13 cellular contexts compared by ENCODE assay signal in the genomic region with DNA sequence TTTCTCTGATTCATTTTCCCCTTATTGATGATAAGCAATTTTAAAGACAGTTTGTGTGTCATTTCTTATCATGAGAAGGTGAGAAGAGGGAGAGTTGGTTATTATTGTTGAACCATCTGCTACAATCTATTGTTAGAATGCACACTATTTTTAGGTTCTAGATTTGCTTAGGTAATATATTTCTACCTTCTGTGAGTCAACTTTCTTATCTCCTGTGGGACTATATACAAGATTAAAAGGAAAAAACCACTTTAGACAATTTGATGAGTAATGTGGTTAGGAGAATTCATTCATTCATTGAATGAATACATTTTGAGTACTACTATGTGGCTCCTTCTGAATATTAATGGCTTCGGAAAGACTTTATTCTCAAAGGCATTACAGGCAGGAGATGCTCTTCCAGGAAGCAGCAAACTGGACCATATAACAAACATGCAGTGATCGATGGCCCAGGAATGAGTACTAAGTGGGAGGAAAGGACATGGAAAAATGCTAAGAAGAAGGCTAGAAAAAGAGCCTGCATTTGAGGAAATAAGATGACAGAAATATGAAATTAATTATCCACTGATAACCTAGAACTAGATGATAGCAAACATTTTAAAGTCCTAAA. TPM values are rescaled to one million over a fixed set of nuclear protein-coding genes. Genes with fewer than 3 reads are reported as not detected.
DNase-seq lines count a peak whose midpoint lies in the region; ATAC-seq and TF ChIP-seq lines count a peak whose summit lies in the region.
"Had no signal": no experiment of that assay in that cellular context is flagged by ENCODE, and none has a peak within 500 bp of the region (broad histone marks: within the 10 kb centered on the region; RNA-seq: fewer than 3 reads in every experiment).

No MANE protein-coding gene starts in this region.

- no peak for TF ChIP-seq POLR2A in transverse colon (IDR thresholded peaks at IDR 0.05)

- H3K9me3 Mint-ChIP-seq in stimulated activated naive B cell treated with anti-CD40 and anti-IgM and Interleukin-4, amounts not matched to agents 10 μg/mL and 1 μg/mL and 100 μg/mL, for 72 hours = no peaks in the 10 kb centered on the region
- H3K9me3 Mint-ChIP-seq in neural progenitor cell = no peaks in the 10 kb centered on the region

- no peak overlapping the region for H3K27ac Mint-ChIP-seq in stimulated activated naive B cell treated with anti-CD40 and anti-IgM and Interleukin-4, amounts not matched to agents 10 μg/mL and 1 μg/mL and 100 μg/mL, for 72 hours
- no peak overlapping the region for H3K27ac Mint-ChIP-seq in neural progenitor cell

- H2AFZ ChIP-seq in neural progenitor cell (replicated peaks) = no peak overlapping the region

- no peak for TF ChIP-seq CTCF in epithelial cell of esophagus (IDR thresholded peaks at IDR 0.05; ENCODE audit: insufficient read depth, low read depth, low read length, missing control alignments)
- no peak for TF ChIP-seq CTCF in transverse colon (IDR thresholded peaks at IDR 0.05)
- TF ChIP-seq CTCF in neural progenitor cell (IDR thresholded peaks at IDR 0.05) = no peak

- 78 to 83% methylated on average over 2 of the region's 2 CpGs for WGBS in transverse colon (ENCODE audit: low coverage in 1 of 2), 2 donors

- H3K79me2 ChIP-seq in neural progenitor cell (ENCODE audit: low read depth) = no peaks in the 10 kb centered on the region

- DNase-seq in A172 (ENCODE audit: low spot score) = peak; percentile 50
- DNase-seq in LoVo (ENCODE audit: low spot score) = peak; percentile 6
- peak; percentile 11 for DNase-seq in epithelial cell of esophagus (ENCODE audit: low read depth)
- DNase-seq in stimulated activated naive B cell treated with anti-CD40 and anti-IgM and Interleukin-4, amounts not matched to agents 10 μg/mL and 1 μg/mL and 100 μg/mL, for 72 hours = no peak
- no peak for DNase-seq in transverse colon
- no peak for DNase-seq in NCI-H524 (lab: John Stamatoyannopoulos, UW)
- DNase-seq in neural progenitor cell (ENCODE audit: low spot score) = no peak
- DNase-seq: activated gamma-delta T cell; Kasumi-1; NCI-H2081 treated with DMSO at 0.1 percent for 48 hours; stimulated activated CD4-positive, alpha-beta T cell treated with anti-CD3 and anti-CD28 coated beads, Interleukin-1b, Interleukin-23, amount 100 ng/mL, for 48 hours had no signal

- H3K36me3 Mint-ChIP-seq in stimulated activated naive B cell treated with anti-CD40 and anti-IgM and Interleukin-4, amounts not matched to agents 10 μg/mL and 1 μg/mL and 100 μg/mL, for 72 hours = no peaks in the 10 kb centered on the region
- H3K36me3 Mint-ChIP-seq in neural progenitor cell = no peaks in the 10 kb centered on the region

- in situ Hi-C loops in transverse colon (cut with MboI; ENCODE audit: low pct_ligation_motif_present in 1 of 4, low pct_unique_long_range_greater_than_20kb in 1 of 4, low sequenced_read_pairs in 3 of 4) = no loop called here

- no peak overlapping the region for H3K9ac ChIP-seq in neural progenitor cell

- H3K9me3 ChIP-seq in transverse colon = no peaks in the 10 kb centered on the region
- H3K9me3 ChIP-seq in neural progenitor cell (ENCODE audit: low read depth) = no peaks in the 10 kb centered on the region

- H3K4me3 ChIP-seq in epithelial cell of esophagus (ENCODE audit: low read length) = no peak overlapping the region
- no peak overlapping the region for H3K4me3 ChIP-seq in transverse colon
- no peak overlapping the region for H3K4me3 ChIP-seq in neural progenitor cell

- peak; percentile 62 for ATAC-seq in GM18517 (IDR thresholded peaks at IDR 0.05; ENCODE audit: unreplicated experiment)
- no peak for ATAC-seq in stimulated activated naive B cell treated with anti-CD40 and anti-IgM and Interleukin-4, amounts not matched to agents 10 μg/mL and 1 μg/mL and 100 μg/mL, for 72 hours (replicated peaks)

- no peak overlapping the region for H3K4me3 Mint-ChIP-seq in stimulated activated naive B cell treated with anti-CD40 and anti-IgM and Interleukin-4, amounts not matched to agents 10 μg/mL and 1 μg/mL and 100 μg/mL, for 72 hours
- no peak overlapping the region for H3K4me3 Mint-ChIP-seq in neural progenitor cell

- H3F3A ChIP-seq in neural progenitor cell (ENCODE audit: low read depth) = no peaks in the 10 kb centered on the region

- intact Hi-C loops in transverse colon (cut with DNase I; ENCODE audit: low total_unique reads) = no loop called here

- no peaks in the 10 kb centered on the region for H3K27me3 ChIP-seq in transverse colon
- no peaks in the 10 kb centered on the region for H3K27me3 ChIP-seq in neural progenitor cell

- TF ChIP-seq EP300 in transverse colon (IDR thresholded peaks at IDR 0.05; ENCODE audit: low read depth) = no peak

- no peaks in the 10 kb centered on the region for H4K20me1 ChIP-seq in neural progenitor cell (ENCODE audit: low read depth)

- peaks cover 22 to 27% of the 10 kb centered on the region in 2 donors for H3K27me3 Mint-ChIP-seq in stimulated activated naive B cell treated with anti-CD40 and anti-IgM and Interleukin-4, amounts not matched to agents 10 μg/mL and 1 μg/mL and 100 μg/mL, for 72 hours
- peaks cover 4% of the 10 kb centered on the region for H3K27me3 Mint-ChIP-seq in neural progenitor cell (ENCODE audit: insufficient read depth, low read depth)

- no peak overlapping the region for H3K27ac ChIP-seq in transverse colon
- no peak overlapping the region for H3K27ac ChIP-seq in neural progenitor cell

- no peaks in the 10 kb centered on the region for H3K4me1 Mint-ChIP-seq in stimulated activated naive B cell treated with anti-CD40 and anti-IgM and Interleukin-4, amounts not matched to agents 10 μg/mL and 1 μg/mL and 100 μg/mL, for 72 hours
- H3K4me1 Mint-ChIP-seq in neural progenitor cell = peaks cover 7% of the 10 kb centered on the region

- H3K4me1 ChIP-seq in transverse colon (no peaks in the 10 kb centered on the region), neural progenitor cell (no peaks in the 10 kb centered on the region)

- H3K36me3 ChIP-seq in transverse colon = no peaks in the 10 kb centered on the region
- no peaks in the 10 kb centered on the region for H3K36me3 ChIP-seq in neural progenitor cell

- H3K4me2 ChIP-seq in neural progenitor cell = no peak overlapping the region

RNA-seq across cellular contexts. Expression of gene SPTSSB, which starts 22.4 kb away (rescaled TPM):
- total RNA-seq in A172 (2014; rRNA removed; shearing (Covaris generic)) = not detected in 2 replicates
- total RNA-seq in transverse colon (under 1 TPM in 2 of 4 donors, not detected in 2; 0.41 to 0.48 TPM), neural progenitor cell (ENCODE audit: low replicate concordance) (1.1 and 1.2 TPM in 2 replicates)
- total RNA-seq: posterior vena cava had no signal

Comparison
In these comparisons a context has a peak if more than half of its experiments do, and no peak if none do; other contexts are left out.
1. DNase-seq: peak in A172 (single experiment), LoVo (single experiment) and epithelial cell of esophagus (single experiment); none in stimulated activated naive B cell treated with anti-CD40 and anti-IgM and Interleukin-4, amounts not matched to agents 10 μg/mL and 1 μg/mL and 100 μg/mL, for 72 hours (single experiment), transverse colon (single experiment), NCI-H524 (0 of 2) and neural progenitor cell (single experiment).